ENCODE assay signal across 6 cellular contexts in the genomic region with DNA sequence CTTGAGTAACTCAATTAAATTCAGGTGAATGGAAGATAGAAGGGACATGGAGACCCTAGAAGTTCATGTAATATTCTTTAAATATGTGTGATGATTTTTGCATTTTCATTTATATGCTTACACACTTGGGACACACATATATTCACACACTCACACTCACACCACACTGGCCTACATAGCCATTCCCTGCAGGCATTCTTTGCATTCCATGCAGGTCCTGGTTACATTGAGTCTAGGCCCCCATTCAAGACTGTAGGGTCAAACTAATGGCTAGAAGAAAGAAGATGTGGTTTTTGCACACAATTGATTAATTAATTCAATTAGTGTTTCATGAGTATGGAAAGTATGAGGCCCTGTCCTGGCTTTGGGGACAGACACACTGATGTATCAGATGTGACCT.
"Had no signal": no experiment of that assay in that cellular context is flagged by ENCODE, and none has a peak within 500 bp of the region (broad histone marks: within the 10 kb centered on the region; RNA-seq: fewer than 3 reads in every experiment).

No MANE protein-coding gene starts in this region.

- H3K27ac ChIP-seq: GM23248 had no signal

- H3K4me3 Mint-ChIP-seq: H9 had no signal

- H3K9me3 Mint-ChIP-seq: H9 had no signal

- H3K4me3 ChIP-seq: GM23248 had no signal

- DNase-seq: GM23248, GOT3, H9, HCEC 1CT, IMR-90, KBM-7 had no signal

- H3K27ac Mint-ChIP-seq: H9 had no signal
